In the genomic region with DNA sequence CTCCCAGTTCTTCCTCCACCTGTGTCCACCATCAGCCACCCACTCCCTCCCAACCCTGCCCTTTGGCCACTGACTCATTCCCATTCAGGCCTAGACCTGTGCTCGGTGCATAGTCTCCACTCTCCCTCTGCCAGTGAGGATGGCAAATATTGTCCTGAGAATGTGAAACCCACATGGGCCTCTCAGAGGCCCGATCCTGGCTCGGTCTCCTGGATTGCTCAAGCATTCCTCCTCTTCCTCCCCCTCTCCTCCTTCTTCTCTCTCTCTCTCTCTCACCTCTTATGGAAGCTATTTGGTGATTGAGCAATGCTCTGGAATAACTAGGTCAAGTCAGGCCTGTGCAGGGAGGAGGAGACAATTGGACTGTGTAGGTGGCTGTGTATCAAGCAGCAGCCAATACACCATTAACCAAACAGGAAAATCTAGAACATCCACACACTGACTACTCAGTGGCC, we compare ENCODE assay signal across 10 cellular contexts.
A peak's percentile ranks its signal among the peaks of the same experiment; 100 is the strongest.
DNase-seq lines count a peak whose midpoint lies in the region; ATAC-seq, FAIRE-seq and TF ChIP-seq lines count a peak whose summit lies in the region.
"Had no signal": no experiment of that assay in that cellular context is flagged by ENCODE, and none has a peak within 500 bp of the region (broad histone marks: within the 10 kb centered on the region; RNA-seq: fewer than 3 reads in every experiment).

No MANE protein-coding gene starts in this region.

- peak; percentile 56 to 77 (median 69) for ATAC-seq in pancreas
- no peak for ATAC-seq in GM19023 (IDR thresholded peaks at IDR 0.05; ENCODE audit: unreplicated experiment)
- ATAC-seq: activated CD8-positive, alpha-beta memory T cell treated with anti-CD3 and anti-CD28 coated beads, Interleukin-2, amount 10 ng/mL, durations not matched to agents 7 days and 5 days had no signal

- FAIRE-seq in pancreas (lab: Jason Lieb, UNC), result no peak
- FAIRE-seq: astrocyte had no signal

- peak overlapping the region in 1 of 4 donors; percentile 52 for H3K27ac ChIP-seq in Peyer's patch
- peak overlapping the region in 1 of 4 donors; percentile 55 for H3K27ac ChIP-seq in pancreas

- H3K36me3 ChIP-seq in Peyer's patch (no peaks in the 10 kb centered on the region), pancreas (no peaks in the 10 kb centered on the region)

- H3K9me3 ChIP-seq in Peyer's patch (no peaks in the 10 kb centered on the region), pancreas (no peaks in the 10 kb centered on the region)

- no peak for TF ChIP-seq CTCF in AG09309 (IDR thresholded peaks at IDR 0.05; ENCODE audit: control insufficient read depth, insufficient read depth, low read depth, low read length, missing control alignments)
- TF ChIP-seq CTCF in Peyer's patch (IDR thresholded peaks at IDR 0.05), result peak in 1 of 6 experiments; percentile 6
- no peak for TF ChIP-seq CTCF in pancreas (IDR thresholded peaks at IDR 0.05)

- intact Hi-C loops in pancreas (cut with DNase I), result no loop called here

- DNase-seq in AG09309 (ENCODE audit: low read depth), result peak; percentile 73
- peak in 2 of 3 donors; percentile 68 to 80 for DNase-seq in Peyer's patch
- DNase-seq in fibroblast of the conjunctiva (ENCODE audit: low read depth), result peak; percentile 35
- DNase-seq in pancreas, result peak in 4 of 6 donors; percentile 23 to 50 (median 42)
- DNase-seq in SKM-1 (lab: John Stamatoyannopoulos, UW; ENCODE audit: unreplicated experiment), result no peak
- DNase-seq in activated CD8-positive, alpha-beta memory T cell treated with anti-CD3 and anti-CD28 coated beads, Interleukin-2, amount 50 U/mL, for 48 hours, result no peak
- DNase-seq in germinal center (ENCODE audit: low spot score), result no peak
- DNase-seq: activated CD8-positive, alpha-beta memory T cell treated with anti-CD3 and anti-CD28 coated beads, Interleukin-2, amount 10 ng/mL, durations not matched to agents 7 days and 5 days had no signal

- H3K4me1 ChIP-seq in Peyer's patch, result peaks cover 0 to 8% (median 5%) of the 10 kb centered on the region in 4 donors
- peaks cover 0 to 15% (median 0%) of the 10 kb centered on the region in 3 donors for H3K4me1 ChIP-seq in pancreas

- TF ChIP-seq POLR2A in Peyer's patch (IDR thresholded peaks at IDR 0.05), result no peak

- H3K4me3 ChIP-seq in AG09309 (ENCODE audit: control insufficient read depth, low read depth, low read length), result no peak overlapping the region
- no peak overlapping the region for H3K4me3 ChIP-seq in Peyer's patch
- H3K4me3 ChIP-seq in pancreas, result no peak overlapping the region

- 51 to 60% methylated on average over 3 of the region's 3 CpGs for WGBS in pancreas, 2 donors

- H3K27me3 ChIP-seq in Peyer's patch (no peaks in the 10 kb centered on the region), pancreas (no peaks in the 10 kb centered on the region)

Comparison
In these comparisons a context has a peak if more than half of its experiments do, and no peak if none do; other contexts are left out.
1. DNase-seq: peak in AG09309 (single experiment), Peyer's patch (2 of 3), fibroblast of the conjunctiva (single experiment) and pancreas (4 of 6); none in SKM-1 (single experiment), activated CD8-positive, alpha-beta memory T cell treated with anti-CD3 and anti-CD28 coated beads, Interleukin-2, amount 50 U/mL, for 48 hours (single experiment) and germinal center (single experiment).